In genomic region chr9:2022560-2022959, GRCh38 we compare ENCODE assay signal across 13 cellular contexts. TPM values are rescaled to one million over a fixed set of nuclear protein-coding genes. Genes with fewer than 3 reads are reported as not detected.
DNase-seq lines count a peak whose midpoint lies in the region; ATAC-seq and TF ChIP-seq lines count a peak whose summit lies in the region.
"Had no signal": no experiment of that assay in that cellular context is flagged by ENCODE, and none has a peak within 500 bp of the region (broad histone marks: within the 10 kb centered on the region; RNA-seq: fewer than 3 reads in every experiment).

No MANE protein-coding gene starts in this region.

- H3K27me3 ChIP-seq in CD4-positive, alpha-beta T cell (ENCODE audit: control insufficient read depth, insufficient read depth, low read length), result no peaks in the 10 kb centered on the region
- H3K27me3 ChIP-seq in muscle layer of duodenum (ENCODE audit: low read depth, low read length), result no peaks in the 10 kb centered on the region

- H3K27ac ChIP-seq in CD4-positive, alpha-beta T cell (ENCODE audit: low read depth, low read length), result no peak overlapping the region
- peak overlapping the region; percentile 65 for H3K27ac ChIP-seq in muscle layer of duodenum (ENCODE audit: low read length)

- DNase-seq in CD4-positive, alpha-beta T cell, result no peak
- DNase-seq in activated T-helper 1 cell treated with anti-CD3 and anti-CD28 coated beads, Interleukin-12 subunit alpha, Interleukin-12 subunit beta, Interleukin-2, Interleukin-4 antibody, amounts not matched to agents 30 ng/mL and 10 ng/mL and 1 ng/mL, durations not matched to agents 14 hours and 24 hours and 36 hours (ENCODE audit: low spot score), result no peak
- DNase-seq in left lobe of liver (ENCODE audit: low spot score), result no peak
- DNase-seq: activated CD8-positive, alpha-beta memory T cell treated with anti-CD3 and anti-CD28 coated beads, Interleukin-2, amount 50 U/mL, for 4 hours; NCI-H2107 had no signal

- no peaks in the 10 kb centered on the region for H3K9me3 Mint-ChIP-seq in CD4-positive, alpha-beta T cell
- no peaks in the 10 kb centered on the region for H3K9me3 Mint-ChIP-seq in activated T-helper 1 cell treated with anti-CD3 and anti-CD28 coated beads, Interleukin-12 subunit alpha, Interleukin-12 subunit beta, Interleukin-2, Interleukin-4 antibody, amounts not matched to agents 30 ng/mL and 10 ng/mL and 1 ng/mL, durations not matched to agents 14 hours and 24 hours and 36 hours

- POLR2A ChIA-PET in CD4-positive, alpha-beta T cell (lab: Charles Lee), result interaction anchor here (1.5 to 3.6 kb wide), 4 partner anchors 8 to 32 kb away, joined by 5 to 25 read pairs (median 6); partner anchors contain the start of gene SMARCA2

- peaks cover 36% of the 10 kb centered on the region for H3K36me3 Mint-ChIP-seq in CD4-positive, alpha-beta T cell (ENCODE audit: low read depth)
- peaks cover 15% of the 10 kb centered on the region for H3K36me3 Mint-ChIP-seq in activated T-helper 1 cell treated with anti-CD3 and anti-CD28 coated beads, Interleukin-12 subunit alpha, Interleukin-12 subunit beta, Interleukin-2, Interleukin-4 antibody, amounts not matched to agents 30 ng/mL and 10 ng/mL and 1 ng/mL, durations not matched to agents 14 hours and 24 hours and 36 hours (ENCODE audit: low read depth)

- H3K36me3 ChIP-seq in muscle layer of duodenum (ENCODE audit: control insufficient read depth in 1 of 2, insufficient read depth in 2 of 2, low read length in 2 of 2), result no peaks in the 10 kb centered on the region

- H3K4me3 ChIP-seq in muscle layer of duodenum (ENCODE audit: low read depth in 1 of 2, low read length in 2 of 2), result no peak overlapping the region
- H3K4me3 ChIP-seq: skin epidermis had no signal

- H3K27ac Mint-ChIP-seq in CD4-positive, alpha-beta T cell, result peak overlapping the region; percentile 84
- H3K27ac Mint-ChIP-seq in activated T-helper 1 cell treated with anti-CD3 and anti-CD28 coated beads, Interleukin-12 subunit alpha, Interleukin-12 subunit beta, Interleukin-2, Interleukin-4 antibody, amounts not matched to agents 30 ng/mL and 10 ng/mL and 1 ng/mL, durations not matched to agents 14 hours and 24 hours and 36 hours, result peak overlapping the region; percentile 86

- CTCF ChIA-PET in CD4-positive, alpha-beta T cell (lab: Charles Lee), result no interaction called here

- TF ChIP-seq CTCF in CD4-positive, alpha-beta T cell (IDR thresholded peaks at IDR 0.05), result no peak

- no peaks in the 10 kb centered on the region for H3K9me3 ChIP-seq in CD4-positive, alpha-beta T cell (ENCODE audit: control insufficient read depth, low read length)
- H3K9me3 ChIP-seq in muscle layer of duodenum (ENCODE audit: control insufficient read depth in 1 of 2, low read length in 2 of 2), result no peaks in the 10 kb centered on the region

- H3K4me1 ChIP-seq in muscle layer of duodenum (ENCODE audit: control insufficient read depth in 1 of 2, insufficient read depth in 2 of 2, low read length in 2 of 2), result peaks cover 48 to 53% of the 10 kb centered on the region in 2 donors

- peaks cover 97% of the 10 kb centered on the region for H3K4me1 Mint-ChIP-seq in CD4-positive, alpha-beta T cell (ENCODE audit: low read depth)
- H3K4me1 Mint-ChIP-seq in activated T-helper 1 cell treated with anti-CD3 and anti-CD28 coated beads, Interleukin-12 subunit alpha, Interleukin-12 subunit beta, Interleukin-2, Interleukin-4 antibody, amounts not matched to agents 30 ng/mL and 10 ng/mL and 1 ng/mL, durations not matched to agents 14 hours and 24 hours and 36 hours (ENCODE audit: low read depth), result peaks cover 95% of the 10 kb centered on the region

- peak overlapping the region; percentile 32 for H3K4me3 Mint-ChIP-seq in CD4-positive, alpha-beta T cell
- H3K4me3 Mint-ChIP-seq in activated T-helper 1 cell treated with anti-CD3 and anti-CD28 coated beads, Interleukin-12 subunit alpha, Interleukin-12 subunit beta, Interleukin-2, Interleukin-4 antibody, amounts not matched to agents 30 ng/mL and 10 ng/mL and 1 ng/mL, durations not matched to agents 14 hours and 24 hours and 36 hours, result peak overlapping the region; percentile 76

- peak; percentile 26 for ATAC-seq in CD4-positive, alpha-beta T cell (ENCODE audit: poor library complexity)
- ATAC-seq in GM18861 (IDR thresholded peaks at IDR 0.05; ENCODE audit: unreplicated experiment) (peak; percentile 23), left lobe of liver (no peak), HG02759 (IDR thresholded peaks at IDR 0.05; ENCODE audit: unreplicated experiment) (no peak), GM18867 (IDR thresholded peaks at IDR 0.05; ENCODE audit: unreplicated experiment) (no peak), HG03196 (IDR thresholded peaks at IDR 0.05; ENCODE audit: unreplicated experiment) (no peak)
- ATAC-seq: esophagus mucosa, HepG2 had no signal

- intact Hi-C loops in CD4-positive, alpha-beta T cell (cut with DNase I, micrococcal nuclease), result loop anchor here in 1 of 2 experiments (2.0 kb wide), 1 partner anchor 14 kb away; no protein-coding TSS in a partner anchor
- intact Hi-C loops in activated T-helper 1 cell treated with anti-CD3 and anti-CD28 coated beads, Interleukin-12 subunit alpha, Interleukin-12 subunit beta, Interleukin-2, Interleukin-4 antibody, amounts not matched to agents 30 ng/mL and 10 ng/mL and 1 ng/mL, durations not matched to agents 14 hours and 24 hours and 36 hours (cut with micrococcal nuclease), result loop anchor here (2.0 kb wide), 1 partner anchor 14 kb away; no protein-coding TSS in a partner anchor

- H3K27me3 Mint-ChIP-seq in CD4-positive, alpha-beta T cell, result peaks cover under 1% of the 10 kb centered on the region
- H3K27me3 Mint-ChIP-seq in activated T-helper 1 cell treated with anti-CD3 and anti-CD28 coated beads, Interleukin-12 subunit alpha, Interleukin-12 subunit beta, Interleukin-2, Interleukin-4 antibody, amounts not matched to agents 30 ng/mL and 10 ng/mL and 1 ng/mL, durations not matched to agents 14 hours and 24 hours and 36 hours (ENCODE audit: insufficient read depth), result no peaks in the 10 kb centered on the region

RNA-seq across cellular contexts. Expression of gene SMARCA2, which starts 7.4 kb away (rescaled TPM):
- 100 to 1,000 TPM; 268 to 272 TPM for total RNA-seq in CD4-positive, alpha-beta T cell
- total RNA-seq in activated T-helper 1 cell treated with anti-CD3 and anti-CD28 coated beads, Interleukin-12 subunit alpha, Interleukin-12 subunit beta, Interleukin-2, Interleukin-4 antibody, amounts not matched to agents 30 ng/mL and 10 ng/mL and 1 ng/mL, durations not matched to agents 14 hours and 24 hours and 36 hours, result 105 and 108 TPM in 2 replicates
- total RNA-seq in left lobe of liver, result 91.3 TPM

Comparison
In these comparisons a context has a peak if more than half of its experiments do, and no peak if none do; other contexts are left out.
1. ATAC-seq: peak in CD4-positive, alpha-beta T cell (single experiment) and GM18861 (single experiment); none in left lobe of liver (single experiment), HG02759 (single experiment), GM18867 (single experiment) and HG03196 (single experiment).